ENCODE assay signal across 8 cellular contexts in genomic region chr7:5694221-5694754, GRCh38.
DNase-seq lines count a peak whose midpoint lies in the region; ATAC-seq and TF ChIP-seq lines count a peak whose summit lies in the region.

No MANE protein-coding gene starts in this region.

- H3K27me3 ChIP-seq in gastroesophageal sphincter (no peaks in the 10 kb centered on the region), skeletal muscle satellite cell (ENCODE audit: control insufficient read depth, insufficient read depth, low read length) (no peaks in the 10 kb centered on the region), neural progenitor cell (no peaks in the 10 kb centered on the region)

- TF ChIP-seq CTCF in GM12865 (IDR thresholded peaks at IDR 0.05; ENCODE audit: insufficient read depth, low read depth, low read length, missing control alignments) (no peak), gastroesophageal sphincter (IDR thresholded peaks at IDR 0.05) (no peak), neural progenitor cell (IDR thresholded peaks at IDR 0.05) (no peak)
- TF ChIP-seq CTCF in activated CD8-positive, alpha-beta T cell treated with anti-CD3 and anti-CD28 coated beads for 36 hours (IDR thresholded peaks at IDR 0.05): no peak

- H3K9ac ChIP-seq in skeletal muscle satellite cell (ENCODE audit: low read depth, low read length): peak overlapping the region; percentile 89
- H3K9ac ChIP-seq in neural progenitor cell: no peak overlapping the region

- peak overlapping the region; percentile 86 for H3K4me2 ChIP-seq in skeletal muscle satellite cell (ENCODE audit: low read length)
- H3K4me2 ChIP-seq in neural progenitor cell: no peak overlapping the region

- DNase-seq in GM12865 (ENCODE audit: low read depth) (peak; percentile 65), neural progenitor cell (ENCODE audit: low spot score) (no peak), activated gamma-delta T cell treated with Interleukin-2 at 50 U/mL for 16 hours (no peak), COLO668 (lab: John Stamatoyannopoulos, UW; ENCODE audit: unreplicated experiment) (no peak), HUDEP-2 (lab: John Stamatoyannopoulos, UW; ENCODE audit: unreplicated experiment in 76 of 76) (no peak)
- no peak for DNase-seq in activated CD8-positive, alpha-beta T cell treated with anti-CD3 and anti-CD28 coated beads for 36 hours

- H3K36me3 Mint-ChIP-seq in activated CD8-positive, alpha-beta T cell treated with anti-CD3 and anti-CD28 coated beads for 36 hours (ENCODE audit: low read depth): peaks cover 60% of the 10 kb centered on the region
- H3K36me3 Mint-ChIP-seq in neural progenitor cell: peaks cover 10% of the 10 kb centered on the region

- peak overlapping the region; percentile 86 for H3K4me3 Mint-ChIP-seq in activated CD8-positive, alpha-beta T cell treated with anti-CD3 and anti-CD28 coated beads for 36 hours
- H3K4me3 Mint-ChIP-seq in neural progenitor cell: no peak overlapping the region

- peaks cover 22% of the 10 kb centered on the region for H4K20me1 ChIP-seq in neural progenitor cell (ENCODE audit: low read depth)

- H3K4me1 ChIP-seq in gastroesophageal sphincter (peaks cover 44 to 100% (median 73%) of the 10 kb centered on the region in 3 donors), skeletal muscle satellite cell (ENCODE audit: control insufficient read depth, insufficient read depth, low read length) (peaks cover 78% of the 10 kb centered on the region), neural progenitor cell (peaks cover 8% of the 10 kb centered on the region)

- H3K27ac ChIP-seq in gastroesophageal sphincter (peak overlapping the region; percentile 93 to 100 (median 96)), neural progenitor cell (no peak overlapping the region)

- 6 to 39% methylated on average over 3 to 5 of the region's 5 CpGs for WGBS in gastroesophageal sphincter (ENCODE audit: low coverage in 1 of 2), 2 donors

- peak; percentile 19 to 41 for TF ChIP-seq POLR2A in gastroesophageal sphincter (IDR thresholded peaks at IDR 0.05)

- no peak for TF ChIP-seq EP300 in gastroesophageal sphincter (IDR thresholded peaks at IDR 0.05)

- CTCF ChIA-PET in activated CD8-positive, alpha-beta T cell treated with anti-CD3 and anti-CD28 coated beads for 36 hours (lab: Charles Lee): interaction anchor here (0.8 to 4.5 kb wide), 8 partner anchors 9 to 200 kb away, joined by 3 to 41 read pairs (median 9); partner anchors contain the start of gene RNF216

- no peak for ATAC-seq in activated CD8-positive, alpha-beta T cell treated with anti-CD3 and anti-CD28 coated beads for 36 hours
- ATAC-seq in gastroesophageal sphincter: peak; percentile 27

- no peaks in the 10 kb centered on the region for H3K9me3 Mint-ChIP-seq in activated CD8-positive, alpha-beta T cell treated with anti-CD3 and anti-CD28 coated beads for 36 hours
- no peaks in the 10 kb centered on the region for H3K9me3 Mint-ChIP-seq in neural progenitor cell

- no peak overlapping the region for H2AFZ ChIP-seq in neural progenitor cell (replicated peaks)

- peak overlapping the region; percentile 95 for H3K27ac Mint-ChIP-seq in activated CD8-positive, alpha-beta T cell treated with anti-CD3 and anti-CD28 coated beads for 36 hours
- H3K27ac Mint-ChIP-seq in neural progenitor cell: no peak overlapping the region

- no peaks in the 10 kb centered on the region for H3K36me3 ChIP-seq in gastroesophageal sphincter
- no peaks in the 10 kb centered on the region for H3K36me3 ChIP-seq in skeletal muscle satellite cell (ENCODE audit: insufficient read depth, low read length)
- no peaks in the 10 kb centered on the region for H3K36me3 ChIP-seq in neural progenitor cell

- no peaks in the 10 kb centered on the region for H3K79me2 ChIP-seq in neural progenitor cell (ENCODE audit: low read depth)

- no peaks in the 10 kb centered on the region for H3F3A ChIP-seq in neural progenitor cell (ENCODE audit: low read depth)

- H3K4me3 ChIP-seq in GM12865 (ENCODE audit: low read depth, low read length) (peak overlapping the region; percentile 64), gastroesophageal sphincter (peak overlapping the region; percentile 55 to 84), skeletal muscle satellite cell (ENCODE audit: low read length) (peak overlapping the region; percentile 42), neural progenitor cell (no peak overlapping the region)

- no peaks in the 10 kb centered on the region for H3K27me3 Mint-ChIP-seq in activated CD8-positive, alpha-beta T cell treated with anti-CD3 and anti-CD28 coated beads for 36 hours
- peaks cover 4% of the 10 kb centered on the region for H3K27me3 Mint-ChIP-seq in neural progenitor cell (ENCODE audit: insufficient read depth, low read depth)

- intact Hi-C loops in activated CD8-positive, alpha-beta T cell treated with anti-CD3 and anti-CD28 coated beads for 36 hours (cut with micrococcal nuclease): loop anchor here (10.0 kb wide), 1 partner anchor 81 kb away; no protein-coding TSS in a partner anchor

- POLR2A ChIA-PET in activated CD8-positive, alpha-beta T cell treated with anti-CD3 and anti-CD28 coated beads for 36 hours (lab: Charles Lee): interaction anchor here (0.8 to 2.0 kb wide), 7 partner anchors 8 to 79 kb away, joined by 3 to 7 read pairs (median 4); no protein-coding TSS in a partner anchor

- H3K4me1 Mint-ChIP-seq in activated CD8-positive, alpha-beta T cell treated with anti-CD3 and anti-CD28 coated beads for 36 hours (ENCODE audit: low read depth): peaks cover 96% of the 10 kb centered on the region
- H3K4me1 Mint-ChIP-seq in neural progenitor cell: peaks cover 59% of the 10 kb centered on the region

- H3K9me3 ChIP-seq in gastroesophageal sphincter: no peaks in the 10 kb centered on the region
- H3K9me3 ChIP-seq in skeletal muscle satellite cell (replicated peaks; ENCODE audit: low read length): no peaks in the 10 kb centered on the region
- no peaks in the 10 kb centered on the region for H3K9me3 ChIP-seq in neural progenitor cell (ENCODE audit: low read depth)
